Comparison of ENCODE assay signal across 2 cellular contexts in the genomic region with DNA sequence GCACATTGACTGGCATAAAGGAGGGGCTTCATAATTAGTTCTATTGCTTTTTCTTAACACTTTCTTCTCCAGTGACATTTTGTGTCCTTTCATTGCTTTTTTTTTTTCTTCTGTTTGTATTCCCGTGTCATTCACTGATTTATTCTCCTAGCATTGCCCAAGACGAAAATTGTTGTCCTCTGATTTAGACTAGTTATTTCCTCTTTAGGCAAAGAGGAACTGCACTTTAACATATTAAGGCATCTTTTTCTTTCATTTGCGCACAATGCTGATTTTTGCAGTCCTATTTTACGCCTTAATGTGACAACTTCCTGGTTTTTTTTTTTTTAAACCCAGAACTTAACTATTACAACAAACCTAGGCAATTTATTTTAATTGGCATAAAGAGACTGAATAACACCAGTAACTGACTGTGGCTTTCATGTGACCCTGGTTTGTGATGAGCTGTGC.
TF ChIP-seq lines count a peak whose summit lies in the region.

No MANE protein-coding gene starts in this region.

TF ChIP-seq in liver, 16 proteins besides CTCF, POLR2A, EP300 and RAD21 (continued from another document):
- TF ChIP-seq, protein P1, sequence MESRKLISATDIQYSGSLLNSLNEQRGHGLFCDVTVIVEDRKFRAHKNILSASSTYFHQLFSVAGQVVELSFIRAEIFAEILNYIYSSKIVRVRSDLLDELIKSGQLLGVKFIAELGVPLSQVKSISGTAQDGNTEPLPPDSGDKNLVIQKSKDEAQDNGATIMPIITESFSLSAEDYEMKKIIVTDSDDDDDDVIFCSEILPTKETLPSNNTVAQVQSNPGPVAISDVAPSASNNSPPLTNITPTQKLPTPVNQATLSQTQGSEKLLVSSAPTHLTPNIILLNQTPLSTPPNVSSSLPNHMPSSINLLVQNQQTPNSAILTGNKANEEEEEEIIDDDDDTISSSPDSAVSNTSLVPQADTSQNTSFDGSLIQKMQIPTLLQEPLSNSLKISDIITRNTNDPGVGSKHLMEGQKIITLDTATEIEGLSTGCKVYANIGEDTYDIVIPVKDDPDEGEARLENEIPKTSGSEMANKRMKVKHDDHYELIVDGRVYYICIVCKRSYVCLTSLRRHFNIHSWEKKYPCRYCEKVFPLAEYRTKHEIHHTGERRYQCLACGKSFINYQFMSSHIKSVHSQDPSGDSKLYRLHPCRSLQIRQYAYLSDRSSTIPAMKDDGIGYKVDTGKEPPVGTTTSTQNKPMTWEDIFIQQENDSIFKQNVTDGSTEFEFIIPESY (IDR thresholded peaks at IDR 0.05), result no peak

TF ChIP-seq in HepG2, 621 proteins besides CTCF, POLR2A, EP300 and RAD21:
- TF ChIP-seq, protein P2, sequence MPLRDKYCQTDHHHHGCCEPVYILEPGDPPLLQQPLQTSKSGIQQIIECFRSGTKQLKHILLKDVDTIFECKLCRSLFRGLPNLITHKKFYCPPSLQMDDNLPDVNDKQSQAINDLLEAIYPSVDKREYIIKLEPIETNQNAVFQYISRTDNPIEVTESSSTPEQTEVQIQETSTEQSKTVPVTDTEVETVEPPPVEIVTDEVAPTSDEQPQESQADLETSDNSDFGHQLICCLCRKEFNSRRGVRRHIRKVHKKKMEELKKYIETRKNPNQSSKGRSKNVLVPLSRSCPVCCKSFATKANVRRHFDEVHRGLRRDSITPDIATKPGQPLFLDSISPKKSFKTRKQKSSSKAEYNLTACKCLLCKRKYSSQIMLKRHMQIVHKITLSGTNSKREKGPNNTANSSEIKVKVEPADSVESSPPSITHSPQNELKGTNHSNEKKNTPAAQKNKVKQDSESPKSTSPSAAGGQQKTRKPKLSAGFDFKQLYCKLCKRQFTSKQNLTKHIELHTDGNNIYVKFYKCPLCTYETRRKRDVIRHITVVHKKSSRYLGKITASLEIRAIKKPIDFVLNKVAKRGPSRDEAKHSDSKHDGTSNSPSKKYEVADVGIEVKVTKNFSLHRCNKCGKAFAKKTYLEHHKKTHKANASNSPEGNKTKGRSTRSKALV (CRISPR knock-in tag; IDR thresholded peaks at IDR 0.05), result no peak
- no peak for TF ChIP-seq SSRP1 (CRISPR knock-in tag; IDR thresholded peaks at IDR 0.05)
- no peak for TF ChIP-seq ZNF329 (CRISPR knock-in tag; IDR thresholded peaks at IDR 0.05; ENCODE audit: low read depth)
- no peak for TF ChIP-seq SRSF4 (IDR thresholded peaks at IDR 0.05; ENCODE audit: low read depth, low read length, poor library complexity, severe bottlenecking)
- TF ChIP-seq ZNF747 (CRISPR knock-in tag; IDR thresholded peaks at IDR 0.05; ENCODE audit: borderline replicate concordance), result no peak
